Comparison of ENCODE assay signal across 24 cellular contexts in genomic region chr4:137997496-137997895, GRCh38.
DNase-seq lines count a peak whose midpoint lies in the region; ATAC-seq and TF ChIP-seq lines count a peak whose summit lies in the region.
"Had no signal": no experiment of that assay in that cellular context is flagged by ENCODE, and none has a peak within 500 bp of the region (broad histone marks: within the 10 kb centered on the region; RNA-seq: fewer than 3 reads in every experiment).

No MANE protein-coding gene starts in this region.

- H3K18ac ChIP-seq in neuronal stem cell (ENCODE audit: low read length) (no peak overlapping the region), mesendoderm (ENCODE audit: low read length) (no peak overlapping the region)

- H3K4me1 Mint-ChIP-seq in MCF 10A (ENCODE audit: insufficient read depth, unreplicated experiment): no peaks in the 10 kb centered on the region
- H3K4me1 Mint-ChIP-seq: CD8-positive, alpha-beta memory T cell; IgD-negative memory B cell had no signal

- H3K23ac ChIP-seq in neuronal stem cell (ENCODE audit: low read depth, low read length, poor library complexity) (no peak overlapping the region), mesendoderm (ENCODE audit: low read length) (no peak overlapping the region)

- H3K14ac ChIP-seq in neuronal stem cell (ENCODE audit: low read length): no peak overlapping the region

- H3K9me2 ChIP-seq in OCI-LY7 (ENCODE audit: insufficient read depth, low read length): no peaks in the 10 kb centered on the region
- H3K9me2 ChIP-seq: SK-N-SH had no signal

- H3K79me2 ChIP-seq in mesendoderm (ENCODE audit: control insufficient read depth, insufficient read depth, low read length) (no peaks in the 10 kb centered on the region), OCI-LY7 (ENCODE audit: insufficient read depth, low read depth, low read length) (no peaks in the 10 kb centered on the region)

- H3K9me3 Mint-ChIP-seq in MCF 10A (ENCODE audit: unreplicated experiment): no peaks in the 10 kb centered on the region
- H3K9me3 Mint-ChIP-seq: H9, IgD-negative memory B cell had no signal

- H3K9ac ChIP-seq in neuronal stem cell (ENCODE audit: low read depth, low read length, poor library complexity) (no peak overlapping the region), mesendoderm (ENCODE audit: low read length) (no peak overlapping the region)
- H3K9ac ChIP-seq: SK-N-SH had no signal

- H3K4me2 ChIP-seq in neuronal stem cell (ENCODE audit: insufficient read depth, low read length, poor library complexity, severe bottlenecking) (no peak overlapping the region), mesendoderm (ENCODE audit: low read length) (no peak overlapping the region), OCI-LY7 (ENCODE audit: low read length) (no peak overlapping the region)
- H3K4me2 ChIP-seq: SK-N-SH had no signal

- peak overlapping the region; percentile 20 for H2AFZ ChIP-seq in neuronal stem cell (ENCODE audit: low read length)
- no peak overlapping the region for H2AFZ ChIP-seq in OCI-LY7 (ENCODE audit: low read length)

- H3K56ac ChIP-seq in mesendoderm (ENCODE audit: low read length): no peak overlapping the region

- H3K36me3 ChIP-seq in neuronal stem cell (replicated peaks in 1 of 2; ENCODE audit: control insufficient read depth in 2 of 2, insufficient read depth in 2 of 2, low read length in 2 of 2) (no peaks in the 10 kb centered on the region), mesendoderm (ENCODE audit: control insufficient read depth, insufficient read depth, low read length) (no peaks in the 10 kb centered on the region), OCI-LY7 (ENCODE audit: insufficient read depth, low read length) (no peaks in the 10 kb centered on the region)
- H3K36me3 ChIP-seq: MG63 had no signal

- POLR2A ChIA-PET in MCF 10A (lab: Yijun Ruan, JAX): interaction anchor here (0.9 to 1.1 kb wide), 2 partner anchors 37 to 311 kb away, joined by 3 read pairs; no protein-coding TSS in a partner anchor
- POLR2A ChIA-PET in OCI-LY7 (lab: Charles Lee): no interaction called here

- H2BK12ac ChIP-seq in neuronal stem cell (ENCODE audit: low read length): no peak overlapping the region

- H2BK120ac ChIP-seq in neuronal stem cell (ENCODE audit: low read depth, low read length): no peak overlapping the region
- H2BK120ac ChIP-seq in mesendoderm (ENCODE audit: low read depth, low read length): no peak overlapping the region

- WGBS in neuronal stem cell (ENCODE audit: extremely low coverage in 2 of 2, insufficient read length in 2 of 2, insufficient replicate concordance in 1 of 2), 2 donors: no CpG with 5 or more reads among the region's 1 CpG
- no CpG with 5 or more reads among the region's 1 CpG for WGBS in mesendoderm (ENCODE audit: extremely low coverage, insufficient coverage, low lambda C conversion rate)

- no peaks in the 10 kb centered on the region for H3K36me3 Mint-ChIP-seq in MCF 10A (ENCODE audit: insufficient read depth, unreplicated experiment)
- H3K36me3 Mint-ChIP-seq: CD8-positive, alpha-beta memory T cell; IgD-negative memory B cell had no signal

- H3K4ac ChIP-seq in neuronal stem cell (ENCODE audit: low read length) (no peak overlapping the region), mesendoderm (ENCODE audit: low read depth, low read length) (no peak overlapping the region)

- no peak overlapping the region for H2AK5ac ChIP-seq in neuronal stem cell (ENCODE audit: low read depth, low read length)
- no peak overlapping the region for H2AK5ac ChIP-seq in mesendoderm (ENCODE audit: low read length)

- TF ChIP-seq CTCF in MCF 10A (IDR thresholded peaks at IDR 0.05; ENCODE audit: unreplicated experiment): no peak
- TF ChIP-seq CTCF in OCI-LY7 (conservative IDR thresholded peaks at IDR 0.05; ENCODE audit: low read length): no peak

- intact Hi-C loops in MCF 10A (cut with micrococcal nuclease) (no loop called here), OCI-LY7 (cut with micrococcal nuclease; ENCODE audit: unreplicated experiment) (no loop called here)

- no peak overlapping the region for H2BK5ac ChIP-seq in neuronal stem cell (ENCODE audit: low read length)
- H2BK5ac ChIP-seq in mesendoderm (ENCODE audit: low read length): no peak overlapping the region

- CTCF ChIA-PET in MCF 10A (lab: Yijun Ruan, JAX) (interaction anchor here (0.6 kb wide), 1 partner anchor 75 kb away, joined by 3 read pairs; no protein-coding TSS in a partner anchor), OCI-LY7 (lab: Charles Lee; ENCODE audit: unreplicated experiment) (no interaction called here)

- H3K79me1 ChIP-seq in neuronal stem cell (ENCODE audit: low read depth, low read length) (no peaks in the 10 kb centered on the region), mesendoderm (ENCODE audit: low read length) (no peaks in the 10 kb centered on the region)

- H3K4me3 Mint-ChIP-seq in MCF 10A (ENCODE audit: unreplicated experiment): no peak overlapping the region
- H3K4me3 Mint-ChIP-seq: CD8-positive, alpha-beta memory T cell; H9; IgD-negative memory B cell had no signal

- peak overlapping the region; percentile 23 for H3K27ac Mint-ChIP-seq in MCF 10A (ENCODE audit: low read depth, unreplicated experiment)
- H3K27ac Mint-ChIP-seq: CD8-positive, alpha-beta memory T cell; H9; IgD-negative memory B cell had no signal

- peaks cover 0 to 1% of the 10 kb centered on the region in 2 donors for H3K4me1 ChIP-seq in neuronal stem cell (ENCODE audit: control insufficient read depth in 2 of 2, insufficient read depth in 1 of 2, low read depth in 1 of 2, low read length in 2 of 2)
- no peaks in the 10 kb centered on the region for H3K4me1 ChIP-seq in mesendoderm (ENCODE audit: control insufficient read depth, low read depth, low read length)
- no peaks in the 10 kb centered on the region for H3K4me1 ChIP-seq in OCI-LY7 (ENCODE audit: insufficient read depth, low read length, poor library complexity, severe bottlenecking)

- H4K5ac ChIP-seq in mesendoderm (ENCODE audit: low read length): no peak overlapping the region

- H4K8ac ChIP-seq in neuronal stem cell (ENCODE audit: low read depth, low read length): no peak overlapping the region
- H4K8ac ChIP-seq in mesendoderm (ENCODE audit: low read depth, low read length): no peak overlapping the region

- no peaks in the 10 kb centered on the region for H4K20me1 ChIP-seq in OCI-LY7 (ENCODE audit: insufficient read depth, low read length)

- H3K4me3 ChIP-seq in neuronal stem cell (ENCODE audit: low read length in 2 of 2) (no peak overlapping the region), mesendoderm (ENCODE audit: low read length) (no peak overlapping the region), OCI-LY7 (ENCODE audit: low read depth, low read length, poor library complexity, severe bottlenecking) (no peak overlapping the region)
- H3K4me3 ChIP-seq: MG63 had no signal

- no peak overlapping the region for H4K91ac ChIP-seq in neuronal stem cell (ENCODE audit: low read depth, low read length, poor library complexity)

- H3K27me3 ChIP-seq in neuronal stem cell (ENCODE audit: control insufficient read depth in 3 of 3, insufficient read depth in 3 of 3, low read depth in 1 of 3, low read length in 3 of 3): no peaks in the 10 kb centered on the region
- H3K27me3 ChIP-seq in mesendoderm (ENCODE audit: insufficient read depth, low read length, poor library complexity): no peaks in the 10 kb centered on the region
- H3K27me3 ChIP-seq: MG63 had no signal

- ATAC-seq in esophagus mucosa: peak; percentile 91

- H3K27ac ChIP-seq in neuronal stem cell (replicated peaks; ENCODE audit: low read length) (no peak overlapping the region), mesendoderm (ENCODE audit: low read depth, low read length) (no peak overlapping the region), OCI-LY7 (ENCODE audit: low read depth, low read length, poor library complexity, severe bottlenecking) (no peak overlapping the region)
- H3K27ac ChIP-seq: HL-60 had no signal

- H3K9me3 ChIP-seq in neuronal stem cell (replicated peaks in 1 of 2; ENCODE audit: control insufficient read depth in 2 of 2, insufficient read depth in 1 of 2, low read depth in 1 of 2, low read length in 2 of 2): no peaks in the 10 kb centered on the region
- no peaks in the 10 kb centered on the region for H3K9me3 ChIP-seq in OCI-LY7 (ENCODE audit: low read length)
- H3K9me3 ChIP-seq: MG63, SK-N-SH had no signal

- BruUV-seq in MCF 10A (replicated peaks; lab: Mats Ljungman, UMichigan) (no TSS peak), OCI-LY7 (replicated peaks; lab: Mats Ljungman, UMichigan) (no TSS peak)

- no peaks in the 10 kb centered on the region for H3K27me3 Mint-ChIP-seq in MCF 10A (ENCODE audit: insufficient read depth, unreplicated experiment)
- H3K27me3 Mint-ChIP-seq: CD8-positive, alpha-beta memory T cell; IgD-negative memory B cell had no signal

- DNase-seq in HPDE6-E6E7 (ENCODE audit: extremely low spot score) (peak; percentile 11), MCF 10A (ENCODE audit: unreplicated experiment) (no peak), neuronal stem cell (ENCODE audit: low spot score) (peak; percentile 21), mesendoderm (no peak), T1000 (lab: John Stamatoyannopoulos, UW) (no peak), OCI-LY7 (ENCODE audit: low spot score) (no peak)
- DNase-seq: C1 segment of cervical spinal cord; CD8-positive, alpha-beta memory T cell; DMS79 treated with DMSO at 0.1 percent for 48 hours; H9; Karpas-422; MG63; NCI-H1048; NCI-H1436; NCI-H1930; NCI-H2171; NCI-H446; NCI-H526 treated with DMSO at 0.1 percent for 48 hours; OCI-M1; SHP77; SK-N-SH had no signal

- no peak overlapping the region for H2BK15ac ChIP-seq in neuronal stem cell (ENCODE audit: low read length)
- H2BK15ac ChIP-seq in mesendoderm (replicated peaks; ENCODE audit: low read depth): no peak overlapping the region

Comparison
In these comparisons a context has a peak if more than half of its experiments do, and no peak if none do; other contexts are left out.
1. DNase-seq: peak in HPDE6-E6E7 (single experiment) and neuronal stem cell (single experiment); none in MCF 10A (single experiment), mesendoderm (single experiment), T1000 (single experiment) and OCI-LY7 (single experiment).